1 cellular context compared by ENCODE assay signal in the genomic region with DNA sequence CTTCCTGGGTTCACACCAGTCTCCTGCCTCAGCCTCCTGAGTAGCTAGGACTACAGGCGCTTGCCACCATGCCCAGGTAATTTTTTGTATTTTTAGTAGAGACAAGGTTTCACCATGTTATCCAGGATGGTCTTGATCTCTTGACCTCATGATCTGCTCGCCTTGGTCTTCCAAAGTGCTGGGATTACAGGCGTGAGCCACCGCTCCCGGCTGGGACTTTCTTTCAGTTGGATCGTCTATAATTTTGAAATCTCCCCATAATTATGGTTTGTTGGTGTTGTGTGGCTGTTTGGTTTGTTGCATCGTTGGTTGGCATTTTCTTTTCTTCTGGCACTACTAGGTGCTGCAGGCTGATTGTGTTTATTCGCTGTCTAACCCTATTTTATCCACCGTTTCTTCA.
DNase-seq lines count a peak whose midpoint lies in the region; ATAC-seq lines count a peak whose summit lies in the region.
"Not testable (repeated sequence)": the region's sequence is repeated elsewhere in the genome, so short reads cannot be mapped to it uniquely, and the experiment has no call there.

No MANE protein-coding gene starts in this region.

- peak; percentile 53 for DNase-seq in Right ventricle myocardium inferior (ENCODE audit: missing footprints)

- intact Hi-C loops in Right ventricle myocardium inferior (cut with DNase I), result not testable (repeated sequence)

- ATAC-seq in Right ventricle myocardium inferior, result not testable (repeated sequence)
